28 cellular contexts compared by ENCODE assay signal in genomic region chr15:29776859-29777258, GRCh38. TPM values are rescaled to one million over a fixed set of nuclear protein-coding genes. Genes with fewer than 3 reads are reported as not detected.
"Had no signal": no experiment of that assay in that cellular context is flagged by ENCODE, and none has a peak within 500 bp of the region (broad histone marks: within the 10 kb centered on the region; RNA-seq: fewer than 3 reads in every experiment).

No MANE protein-coding gene starts in this region.

- H3K9me3 Mint-ChIP-seq: activated B cell treated with CpG ODN at 0.5 μM for 24 hours; activated T-cell treated with anti-CD3 and anti-CD28 coated beads, Interleukin-2, amount 50 U/mL, for 4 hours; activated T-helper 2 cell treated with anti-CD3 and anti-CD28 coated beads, Interferon-gamma antibody, Interleukin-2, Interleukin-4, amounts not matched to agents 10 μg/mL and 5 μg/mL and 100 μg/mL, durations not matched to agents 14 hours and 24 hours and 36 hours had no signal

- ATAC-seq: activated CD4-positive, alpha-beta T cell treated with anti-CD3 and anti-CD28 coated beads for 36 hours; activated T-cell treated with anti-CD3 and anti-CD28 coated beads, Interleukin-2, amount 50 U/mL, for 4 hours; gastrocnemius medialis; mucosa of descending colon; sciatic nerve; stimulated activated naive B cell treated with anti-CD40 and anti-IgM and Interleukin-4, amounts not matched to agents 10 μg/mL and 1 μg/mL and 100 μg/mL, for 72 hours had no signal

- H3K4me3 Mint-ChIP-seq: activated B cell treated with CpG ODN at 0.5 μM for 24 hours; activated CD4-positive, alpha-beta T cell treated with anti-CD3 and anti-CD28 coated beads for 36 hours; activated naive CD8-positive, alpha-beta T cell; activated T-cell treated with anti-CD3 and anti-CD28 coated beads, Interleukin-2, amount 50 U/mL, for 4 hours; stimulated activated naive B cell treated with anti-CD40 and anti-IgM and Interleukin-4, amounts not matched to agents 10 μg/mL and 1 μg/mL and 100 μg/mL, for 72 hours had no signal

- H3K9ac ChIP-seq: parathyroid adenoma had no signal

- H3K27ac ChIP-seq: adrenal gland, ascending aorta, esophagus squamous epithelium, gastrocnemius medialis, parathyroid adenoma, transverse colon, vagina had no signal

- H3K36me3 Mint-ChIP-seq: activated naive CD8-positive, alpha-beta T cell; stimulated activated naive B cell treated with anti-CD40 and anti-IgM and Interleukin-4, amounts not matched to agents 10 μg/mL and 1 μg/mL and 100 μg/mL, for 72 hours had no signal

- H3K4me1 Mint-ChIP-seq: activated B cell treated with CpG ODN at 0.5 μM for 24 hours; activated CD4-positive, alpha-beta T cell treated with anti-CD3 and anti-CD28 coated beads for 36 hours; stimulated activated naive B cell treated with anti-CD40 and anti-IgM and Interleukin-4, amounts not matched to agents 10 μg/mL and 1 μg/mL and 100 μg/mL, for 72 hours had no signal

- H3K9me3 ChIP-seq: adrenal gland, ascending aorta, esophagus squamous epithelium, gastrocnemius medialis, mucosa of descending colon, transverse colon, vagina had no signal

- H3K4me3 ChIP-seq: adrenal gland, ascending aorta, esophagus squamous epithelium, gastrocnemius medialis, mucosa of descending colon, smooth muscle cell, transverse colon, vagina had no signal

- H3K4me2 ChIP-seq: smooth muscle cell had no signal

- H3K27me3 ChIP-seq: adrenal gland, ascending aorta, esophagus squamous epithelium, gastrocnemius medialis, transverse colon, vagina had no signal

- H3K36me3 ChIP-seq: adrenal gland, gastrocnemius medialis, transverse colon, vagina had no signal

- H3K4me1 ChIP-seq: parathyroid adenoma had no signal

- H2AFZ ChIP-seq: parathyroid adenoma had no signal

- H3K27ac Mint-ChIP-seq: activated B cell treated with CpG ODN at 0.5 μM for 24 hours; activated CD4-positive, alpha-beta T cell treated with anti-CD3 and anti-CD28 coated beads for 36 hours; activated naive CD8-positive, alpha-beta T cell; activated T-helper 2 cell treated with anti-CD3 and anti-CD28 coated beads, Interferon-gamma antibody, Interleukin-2, Interleukin-4, amounts not matched to agents 10 μg/mL and 5 μg/mL and 100 μg/mL, durations not matched to agents 14 hours and 24 hours and 36 hours; stimulated activated naive B cell treated with anti-CD40 and anti-IgM and Interleukin-4, amounts not matched to agents 10 μg/mL and 1 μg/mL and 100 μg/mL, for 72 hours had no signal

- DNase-seq: activated B cell treated with CpG ODN at 0.5 μM for 24 hours; activated CD4-positive, alpha-beta T cell treated with anti-CD3 and anti-CD28 coated beads for 36 hours; activated CD4-positive, alpha-beta T cell treated with anti-CD3 and anti-CD28 coated beads, Interleukin-2, amount 50 U/mL, for 4 hours; activated CD8-positive, alpha-beta memory T cell treated with anti-CD3 and anti-CD28 coated beads, Interleukin-2, amount 50 U/mL, for 48 hours; activated naive CD4-positive, alpha-beta T cell; activated T-cell treated with anti-CD3 and anti-CD28 coated beads, Interleukin-2, amount 50 U/mL, for 4 hours; adrenal gland; central memory CD4-positive, alpha-beta T cell; effector memory CD4-positive, alpha-beta T cell; esophagus squamous epithelium; gastrocnemius medialis; hippocampal formation; mesendoderm; mucosa of descending colon; nucleus accumbens; stimulated activated CD4-positive, alpha-beta T cell treated with anti-CD3 and anti-CD28 coated beads, Interleukin-2, amount 100 ng/mL, for 48 hours; stimulated activated CD8-positive, alpha-beta memory T cell treated with anti-CD3 and anti-CD28 coated beads, Interleukin-4, amount 100 ng/mL, for 48 hours; stimulated activated naive B cell treated with anti-CD40 and anti-IgM and Interleukin-4, amounts not matched to agents 10 μg/mL and 1 μg/mL and 100 μg/mL, for 72 hours; T-helper 9 cell; transverse colon had no signal

RNA-seq across cellular contexts. Expression of gene TJP1, which starts 45.4 kb away (rescaled TPM):
- total RNA-seq: activated CD8-positive, alpha-beta memory T cell treated with anti-CD3 and anti-CD28 coated beads for 36 hours; activated T-helper 2 cell treated with anti-CD3 and anti-CD28 coated beads, Interferon-gamma antibody, Interleukin-2, Interleukin-4, amounts not matched to agents 10 μg/mL and 5 μg/mL and 100 μg/mL, durations not matched to agents 14 hours and 24 hours and 36 hours had no signal
